ENCODE assay signal across 7 cellular contexts in genomic region chr7:123624527-123625183, GRCh38. TPM values are rescaled to one million over a fixed set of nuclear protein-coding genes. Genes with fewer than 3 reads are reported as not detected.
DNase-seq lines count a peak whose midpoint lies in the region; ATAC-seq and TF ChIP-seq lines count a peak whose summit lies in the region.

No MANE protein-coding gene starts in this region.

- TF ChIP-seq CTCF in left ventricle myocardium inferior (IDR thresholded peaks at IDR 0.05; ENCODE audit: borderline replicate concordance) = peak; percentile 51

- H3K36me3 ChIP-seq in left ventricle myocardium inferior = peaks cover 9% of the 10 kb centered on the region

- peaks cover 5% of the 10 kb centered on the region for H3K27me3 Mint-ChIP-seq in activated T-cell treated with anti-CD3 and anti-CD28 coated beads, Interleukin-2, amount 50 U/mL, for 24 hours

- H3K4me1 Mint-ChIP-seq in activated T-cell treated with anti-CD3 and anti-CD28 coated beads, Interleukin-2, amount 50 U/mL, for 24 hours (ENCODE audit: low read depth) = no peaks in the 10 kb centered on the region

- ATAC-seq in GM18508 (IDR thresholded peaks at IDR 0.05; ENCODE audit: insufficient read depth, unreplicated experiment) (peak; percentile 97), HG02678 (IDR thresholded peaks at IDR 0.05; ENCODE audit: unreplicated experiment) (peak; percentile 89)

- no peak overlapping the region for H3K4me3 Mint-ChIP-seq in activated T-cell treated with anti-CD3 and anti-CD28 coated beads, Interleukin-2, amount 50 U/mL, for 24 hours

- H3K36me3 Mint-ChIP-seq in activated T-cell treated with anti-CD3 and anti-CD28 coated beads, Interleukin-2, amount 50 U/mL, for 24 hours (ENCODE audit: low read depth) = no peaks in the 10 kb centered on the region

- H3K27me3 ChIP-seq in left ventricle myocardium inferior (ENCODE audit: low read depth) = no peaks in the 10 kb centered on the region

- H3K27ac ChIP-seq in left ventricle myocardium inferior (replicated peaks) = no peak overlapping the region

- DNase-seq in NCI-H526 (lab: John Stamatoyannopoulos, UW) (peak; percentile 13 to 55), left ventricle myocardium inferior (peak; percentile 29), superior temporal gyrus (ENCODE audit: extremely low spot score) (no peak)
- DNase-seq in activated T-cell treated with anti-CD3 and anti-CD28 coated beads, Interleukin-2, amount 50 U/mL, for 24 hours = peak; percentile 73
- DNase-seq in stimulated activated CD4-positive, alpha-beta T cell treated with anti-CD3 and anti-CD28 coated beads, Interleukin-4, amount 100 ng/mL, for 4 hours = peak; percentile 27 to 59

- no peaks in the 10 kb centered on the region for H3K9me3 ChIP-seq in left ventricle myocardium inferior (replicated peaks)

- H3K4me1 ChIP-seq in left ventricle myocardium inferior = peaks cover 19% of the 10 kb centered on the region

- H3K4me3 ChIP-seq in left ventricle myocardium inferior = no peak overlapping the region

- H3K27ac Mint-ChIP-seq in activated T-cell treated with anti-CD3 and anti-CD28 coated beads, Interleukin-2, amount 50 U/mL, for 24 hours = no peak overlapping the region

- H3K9me3 Mint-ChIP-seq in activated T-cell treated with anti-CD3 and anti-CD28 coated beads, Interleukin-2, amount 50 U/mL, for 24 hours = no peaks in the 10 kb centered on the region

- intact Hi-C loops in left ventricle myocardium inferior (cut with micrococcal nuclease) = no loop called here

RNA-seq across cellular contexts. Expression of gene ASB15, which starts 23.0 kb away (rescaled TPM):
- total RNA-seq in left ventricle myocardium inferior = 76.8 TPM

RNA-seq across cellular contexts. Expression of gene LMOD2, which starts 31.0 kb away (rescaled TPM):
- total RNA-seq in left ventricle myocardium inferior = 888 TPM
